Comparison of ENCODE assay signal across 1 cellular context in the genomic region with DNA sequence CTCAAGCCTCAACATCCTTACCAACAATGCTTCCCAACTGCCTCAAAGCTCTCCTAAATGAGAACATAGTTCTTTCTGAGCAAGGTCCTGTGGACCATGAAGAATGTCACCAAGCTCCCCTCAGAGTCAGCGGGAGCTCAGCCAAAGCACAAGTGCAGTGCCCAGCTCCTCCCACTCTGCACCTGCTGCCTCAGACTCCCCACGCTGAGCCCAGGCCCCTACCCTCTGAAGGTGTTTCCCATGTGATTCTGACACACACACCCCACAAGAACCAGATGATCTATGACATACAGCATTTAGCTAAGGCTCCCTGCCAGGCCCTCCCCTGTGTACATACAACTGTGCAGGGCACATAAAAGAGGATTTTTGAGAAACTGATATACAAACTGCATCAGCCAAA.
TF ChIP-seq lines count a peak whose summit lies in the region.

No MANE protein-coding gene starts in this region.

TF ChIP-seq in GM12878, 131 proteins besides CTCF, POLR2A, EP300 and RAD21:
- TF ChIP-seq IKZF1 (conservative IDR thresholded peaks at IDR 0.05) (no peak), IKZF2 (IDR thresholded peaks at IDR 0.05) (no peak), SMAD5 (IDR thresholded peaks at IDR 0.05; ENCODE audit: low read depth) (no peak), BCL11A (IDR thresholded peaks at IDR 0.05; ENCODE audit: low read depth, low read length) (no peak), FOS (IDR thresholded peaks at IDR 0.05; ENCODE audit: borderline replicate concordance, extremely low read depth, insufficient read length) (no peak)
